ENCODE assay signal across 1 cellular context in the genomic region with DNA sequence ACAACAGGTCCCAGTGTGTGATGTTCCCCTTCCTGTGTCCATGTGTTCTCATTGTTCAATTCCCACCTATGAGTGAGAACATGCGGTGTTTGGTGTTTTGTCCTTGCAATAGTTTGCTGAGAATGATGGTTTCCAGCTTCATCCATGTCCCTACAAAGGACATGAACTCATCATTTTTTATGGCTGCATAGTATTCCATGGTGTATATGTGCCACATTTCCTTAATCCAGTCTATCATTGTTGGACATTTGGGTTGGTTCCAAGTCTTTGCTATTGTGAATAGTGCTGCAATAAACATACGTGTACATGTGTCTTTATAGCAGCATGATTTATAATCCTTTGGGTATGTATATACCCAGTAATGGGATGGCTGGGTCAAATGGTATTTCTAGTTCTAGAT.
A peak's percentile ranks its signal among the peaks of the same experiment; 100 is the strongest.
TF ChIP-seq lines count a peak whose summit lies in the region.

No MANE protein-coding gene starts in this region.

TF ChIP-seq in HEK293, 187 proteins besides CTCF, POLR2A, EP300 and RAD21 (continued from another document):
- TF ChIP-seq ZNF280D (tag by site-specific recombination; IDR thresholded peaks at IDR 0.05), result 0 out of 2 replicates have a peak, but pooled peaks have one; percentile 45
TF ChIP-seq in HEK293: peak in this region for 3; not testable (repeated sequence) for 184.
